Comparison of ENCODE assay signal across 17 cellular contexts in the genomic region with DNA sequence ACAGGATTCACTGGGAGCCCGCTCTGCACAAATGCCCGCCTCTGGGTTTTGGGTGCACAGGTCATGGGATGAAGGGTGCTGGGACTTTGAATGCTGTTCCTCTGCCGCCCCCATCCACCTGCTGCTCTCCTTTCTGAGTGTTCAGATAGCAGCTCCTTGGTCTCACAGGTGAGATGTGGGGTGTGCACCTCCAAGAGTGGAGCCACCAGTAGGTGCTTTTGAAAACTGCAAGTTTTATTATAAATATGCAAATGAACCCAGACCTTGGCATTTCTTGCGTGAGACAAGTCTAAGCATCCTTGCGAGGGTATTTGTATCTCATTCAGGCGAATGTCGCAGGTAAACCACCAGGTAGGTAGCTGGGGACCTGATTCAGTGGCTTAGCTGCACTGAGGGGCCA. TPM values are rescaled to one million over a fixed set of nuclear protein-coding genes. Genes with fewer than 3 reads are reported as not detected.
DNase-seq lines count a peak whose midpoint lies in the region; ATAC-seq and TF ChIP-seq lines count a peak whose summit lies in the region.
"Had no signal": no experiment of that assay in that cellular context is flagged by ENCODE, and none has a peak within 500 bp of the region (broad histone marks: within the 10 kb centered on the region; RNA-seq: fewer than 3 reads in every experiment).

No MANE protein-coding gene starts in this region.

- H3F3A ChIP-seq in Loucy (ENCODE audit: low read depth): no peaks in the 10 kb centered on the region

- H3K27ac ChIP-seq in colonic mucosa: no peak overlapping the region
- H3K27ac ChIP-seq: BLaER1, GM23248 had no signal

- TF ChIP-seq CTCF in Loucy (conservative IDR thresholded peaks at IDR 0.05; ENCODE audit: low read length): 0 out of 2 replicates have a peak, but pooled peaks have one; percentile 12
- TF ChIP-seq CTCF in chondrocyte (IDR thresholded peaks at IDR 0.05): peak; percentile 5
- TF ChIP-seq CTCF in colonic mucosa (IDR thresholded peaks at IDR 0.05): no peak

- no peak overlapping the region for H3K27ac Mint-ChIP-seq in chondrocyte (ENCODE audit: unreplicated experiment)
- no peak overlapping the region for H3K27ac Mint-ChIP-seq in activated T-helper 1 cell treated with anti-CD3 and anti-CD28 coated beads, Interleukin-12 subunit alpha, Interleukin-12 subunit beta, Interleukin-2, Interleukin-4 antibody, amounts not matched to agents 30 ng/mL and 10 ng/mL and 1 ng/mL, durations not matched to agents 14 hours and 24 hours and 36 hours
- H3K27ac Mint-ChIP-seq: CD14-positive monocyte; CD4-positive, alpha-beta memory T cell had no signal

- H3K4me3 Mint-ChIP-seq in chondrocyte (ENCODE audit: unreplicated experiment): no peak overlapping the region
- H3K4me3 Mint-ChIP-seq in activated T-helper 1 cell treated with anti-CD3 and anti-CD28 coated beads, Interleukin-12 subunit alpha, Interleukin-12 subunit beta, Interleukin-2, Interleukin-4 antibody, amounts not matched to agents 30 ng/mL and 10 ng/mL and 1 ng/mL, durations not matched to agents 14 hours and 24 hours and 36 hours: no peak overlapping the region
- H3K4me3 Mint-ChIP-seq: CD14-positive monocyte had no signal

- H3K4me3 ChIP-seq in Loucy (ENCODE audit: low read length, poor library complexity, severe bottlenecking): no peak overlapping the region
- H3K4me3 ChIP-seq in colonic mucosa: no peak overlapping the region
- H3K4me3 ChIP-seq: BLaER1, GM12878, GM23248, HAP-1 had no signal

- peaks cover 50% of the 10 kb centered on the region for H3K36me3 Mint-ChIP-seq in chondrocyte (ENCODE audit: low read depth)
- peaks cover 59% of the 10 kb centered on the region for H3K36me3 Mint-ChIP-seq in activated T-helper 1 cell treated with anti-CD3 and anti-CD28 coated beads, Interleukin-12 subunit alpha, Interleukin-12 subunit beta, Interleukin-2, Interleukin-4 antibody, amounts not matched to agents 30 ng/mL and 10 ng/mL and 1 ng/mL, durations not matched to agents 14 hours and 24 hours and 36 hours (ENCODE audit: low read depth)
- H3K36me3 Mint-ChIP-seq: CD14-positive monocyte had no signal

- H3K36me3 ChIP-seq in Loucy (ENCODE audit: insufficient read depth, low read length): peaks cover 30% of the 10 kb centered on the region; the same call in 1 of the 2 replicates
- no peaks in the 10 kb centered on the region for H3K36me3 ChIP-seq in colonic mucosa
- H3K36me3 ChIP-seq: HAP-1 had no signal

- ATAC-seq in GM21619 (IDR thresholded peaks at IDR 0.05; ENCODE audit: unreplicated experiment): no peak
- ATAC-seq: GM12878 had no signal

- peak; percentile 15 for DNase-seq in D341Med (ENCODE audit: low spot score)
- no peak for DNase-seq in chondrocyte (ENCODE audit: low spot score)
- peak; percentile 17 for DNase-seq in germinal center (ENCODE audit: low spot score)
- no peak for DNase-seq in colonic mucosa
- no peak for DNase-seq in SW480 (ENCODE audit: low spot score)
- no peak for DNase-seq in activated T-helper 1 cell treated with anti-CD3 and anti-CD28 coated beads, Interleukin-12 subunit alpha, Interleukin-12 subunit beta, Interleukin-2, Interleukin-4 antibody, amounts not matched to agents 30 ng/mL and 10 ng/mL and 1 ng/mL, durations not matched to agents 14 hours and 24 hours and 36 hours (ENCODE audit: low spot score)
- DNase-seq: 8988T; CD4-positive, alpha-beta memory T cell; DMS79 treated with DMSO at 0.1 percent for 48 hours; EL; GM23248 had no signal

- no peaks in the 10 kb centered on the region for H4K20me1 ChIP-seq in Loucy (ENCODE audit: insufficient read depth, low read length, poor library complexity, severe bottlenecking)
- H4K20me1 ChIP-seq: BLaER1 had no signal

- peaks cover 10% of the 10 kb centered on the region; the same call in 1 of the 2 replicates for H3K9me3 ChIP-seq in Loucy (ENCODE audit: insufficient read depth, low read depth, low read length)
- no peaks in the 10 kb centered on the region for H3K9me3 ChIP-seq in colonic mucosa

- H3K4me2 ChIP-seq in Loucy (ENCODE audit: low read depth, low read length, poor library complexity, severe bottlenecking): no peak overlapping the region
- H3K4me2 ChIP-seq: BLaER1 had no signal

- no peak overlapping the region for H2AFZ ChIP-seq in Loucy (ENCODE audit: low read length)
- H2AFZ ChIP-seq: GM23248 had no signal

- no peaks in the 10 kb centered on the region for H3K9me2 ChIP-seq in Loucy (replicated peaks; ENCODE audit: low read depth, low read length)

- H3K27me3 Mint-ChIP-seq in chondrocyte (ENCODE audit: low read depth): no peaks in the 10 kb centered on the region
- no peaks in the 10 kb centered on the region for H3K27me3 Mint-ChIP-seq in activated T-helper 1 cell treated with anti-CD3 and anti-CD28 coated beads, Interleukin-12 subunit alpha, Interleukin-12 subunit beta, Interleukin-2, Interleukin-4 antibody, amounts not matched to agents 30 ng/mL and 10 ng/mL and 1 ng/mL, durations not matched to agents 14 hours and 24 hours and 36 hours (ENCODE audit: insufficient read depth)
- H3K27me3 Mint-ChIP-seq: CD4-positive, alpha-beta memory T cell had no signal

- no peaks in the 10 kb centered on the region for H3K4me1 Mint-ChIP-seq in chondrocyte (ENCODE audit: low read depth)
- no peaks in the 10 kb centered on the region for H3K4me1 Mint-ChIP-seq in activated T-helper 1 cell treated with anti-CD3 and anti-CD28 coated beads, Interleukin-12 subunit alpha, Interleukin-12 subunit beta, Interleukin-2, Interleukin-4 antibody, amounts not matched to agents 30 ng/mL and 10 ng/mL and 1 ng/mL, durations not matched to agents 14 hours and 24 hours and 36 hours (ENCODE audit: low read depth)
- H3K4me1 Mint-ChIP-seq: CD14-positive monocyte had no signal

- H3K27me3 ChIP-seq in Loucy (ENCODE audit: insufficient read depth, low read length, poor library complexity, severe bottlenecking): no peaks in the 10 kb centered on the region
- no peaks in the 10 kb centered on the region for H3K27me3 ChIP-seq in colonic mucosa
- H3K27me3 ChIP-seq: BLaER1 had no signal

- intact Hi-C loops in colonic mucosa (cut with DNase I): no loop called here
- intact Hi-C loops in activated T-helper 1 cell treated with anti-CD3 and anti-CD28 coated beads, Interleukin-12 subunit alpha, Interleukin-12 subunit beta, Interleukin-2, Interleukin-4 antibody, amounts not matched to agents 30 ng/mL and 10 ng/mL and 1 ng/mL, durations not matched to agents 14 hours and 24 hours and 36 hours (cut with micrococcal nuclease): no loop called here

- H3K9me3 Mint-ChIP-seq in chondrocyte (ENCODE audit: low read depth): peaks cover 54% of the 10 kb centered on the region
- peaks cover 68% of the 10 kb centered on the region for H3K9me3 Mint-ChIP-seq in activated T-helper 1 cell treated with anti-CD3 and anti-CD28 coated beads, Interleukin-12 subunit alpha, Interleukin-12 subunit beta, Interleukin-2, Interleukin-4 antibody, amounts not matched to agents 30 ng/mL and 10 ng/mL and 1 ng/mL, durations not matched to agents 14 hours and 24 hours and 36 hours

- no peaks in the 10 kb centered on the region for H3K79me2 ChIP-seq in Loucy (ENCODE audit: insufficient read depth, low read length)

- H3K4me1 ChIP-seq in Loucy (ENCODE audit: insufficient read depth, low read length, poor library complexity, severe bottlenecking) (no peaks in the 10 kb centered on the region), colonic mucosa (no peaks in the 10 kb centered on the region)
- H3K4me1 ChIP-seq: BLaER1, HAP-1 had no signal

- H3K9ac ChIP-seq in Loucy (ENCODE audit: low read depth, low read length, poor library complexity, severe bottlenecking) (no peak overlapping the region), colonic mucosa (ENCODE audit: low read depth in 2 of 2, low read length in 2 of 2) (no peak overlapping the region)
- H3K9ac ChIP-seq: BLaER1, GM23248 had no signal

RNA-seq across cellular contexts. Expression of a gene that starts 30.2 kb away (rescaled TPM):
- 6.3 to 11.4 TPM (median 10.2 TPM) in 3 replicates for total RNA-seq in chondrocyte
- total RNA-seq in colonic mucosa: 1 to 10 TPM; 3.6 to 7.9 TPM
- 15.0 and 15.2 TPM in 2 replicates for total RNA-seq in activated T-helper 1 cell treated with anti-CD3 and anti-CD28 coated beads, Interleukin-12 subunit alpha, Interleukin-12 subunit beta, Interleukin-2, Interleukin-4 antibody, amounts not matched to agents 30 ng/mL and 10 ng/mL and 1 ng/mL, durations not matched to agents 14 hours and 24 hours and 36 hours

Comparison
In these comparisons a context has a peak if more than half of its experiments do, and no peak if none do; other contexts are left out.
1. DNase-seq: peak in D341Med (single experiment) and germinal center (single experiment); none in chondrocyte (single experiment), colonic mucosa (single experiment), SW480 (single experiment) and activated T-helper 1 cell treated with anti-CD3 and anti-CD28 coated beads, Interleukin-12 subunit alpha, Interleukin-12 subunit beta, Interleukin-2, Interleukin-4 antibody, amounts not matched to agents 30 ng/mL and 10 ng/mL and 1 ng/mL, durations not matched to agents 14 hours and 24 hours and 36 hours (single experiment).